ENCODE assay signal across 1 cellular context in genomic region chr1:174682419-174683008, GRCh38.
TF ChIP-seq lines count a peak whose summit lies in the region.

No MANE protein-coding gene starts in this region.

TF ChIP-seq in HepG2, 621 proteins besides CTCF, POLR2A, EP300 and RAD21 (continued from another document and continues in another):
- peak; percentile 67 for TF ChIP-seq PAXIP1 (CRISPR knock-in tag; conservative IDR thresholded peaks at IDR 0.05)
- 0 out of 2 replicates have a peak, but pooled peaks have one; percentile 48 for TF ChIP-seq FOXP1 (IDR thresholded peaks at IDR 0.05)
- peak; percentile 70 for TF ChIP-seq FOXP1 (CRISPR knock-in tag; IDR thresholded peaks at IDR 0.05)
- peak; percentile 54; the same call in 1 of the 2 replicates for TF ChIP-seq ZNF362 (CRISPR knock-in tag; IDR thresholded peaks at IDR 0.05; ENCODE audit: borderline replicate concordance)
- 0 out of 2 replicates have a peak, but pooled peaks have one; percentile 9 for TF ChIP-seq ARID3A (IDR thresholded peaks at IDR 0.05; ENCODE audit: low read depth, low read length)
- TF ChIP-seq SOX6 (IDR thresholded peaks at IDR 0.05) = no peak
- peak; percentile 40; the same call in 1 of the 2 replicates for TF ChIP-seq SOX6 (CRISPR knock-in tag; IDR thresholded peaks at IDR 0.05)
- no peak for TF ChIP-seq ERF (CRISPR knock-in tag; IDR thresholded peaks at IDR 0.05)
- peak; percentile 81 for TF ChIP-seq MIXL1 (CRISPR knock-in tag; IDR thresholded peaks at IDR 0.05)
- TF ChIP-seq TFAP4 (IDR thresholded peaks at IDR 0.05; ENCODE audit: borderline replicate concordance, low read depth) = no peak
- TF ChIP-seq TEAD3 (CRISPR knock-in tag; optimal IDR thresholded peaks at IDR 0.05; ENCODE audit: borderline replicate concordance) = peak; percentile 19
- TF ChIP-seq HMG20A (CRISPR knock-in tag; IDR thresholded peaks at IDR 0.05; ENCODE audit: borderline replicate concordance) = peak; percentile 52; the same call in 1 of the 2 replicates
- 0 out of 2 replicates have a peak, but pooled peaks have one; percentile 25 for TF ChIP-seq ZSCAN9 (CRISPR knock-in tag; IDR thresholded peaks at IDR 0.05; ENCODE audit: borderline replicate concordance)
- TF ChIP-seq RARA (CRISPR knock-in tag; IDR thresholded peaks at IDR 0.05) = peak; percentile 63
- TF ChIP-seq ZBTB20 (CRISPR knock-in tag; IDR thresholded peaks at IDR 0.05; ENCODE audit: borderline replicate concordance, low read depth) = peak; percentile 34; the same call in 1 of the 2 replicates
- 0 out of 2 replicates have a peak, but pooled peaks have one; percentile 57 for TF ChIP-seq ZKSCAN8 (CRISPR knock-in tag; IDR thresholded peaks at IDR 0.05; ENCODE audit: borderline replicate concordance)
- 0 out of 2 replicates have a peak, but pooled peaks have one; percentile 23 for TF ChIP-seq FOXA1 (IDR thresholded peaks at IDR 0.05)
- TF ChIP-seq FOXA1 (CRISPR knock-in tag; IDR thresholded peaks at IDR 0.05) = 0 out of 2 replicates have a peak, but pooled peaks have one; percentile 10
- TF ChIP-seq FOXA3 (CRISPR knock-in tag; IDR thresholded peaks at IDR 0.05) = peak; percentile 56
- no peak for TF ChIP-seq ZBTB21 (CRISPR knock-in tag; IDR thresholded peaks at IDR 0.05)
- no peak for TF ChIP-seq TAF15 (IDR thresholded peaks at IDR 0.05; ENCODE audit: low read depth, low read length, poor library complexity, severe bottlenecking)
- no peak for TF ChIP-seq PLSCR1 (CRISPR knock-in tag; IDR thresholded peaks at IDR 0.05; ENCODE audit: borderline replicate concordance)
- TF ChIP-seq BCL6 (CRISPR knock-in tag; IDR thresholded peaks at IDR 0.05) = peak; percentile 92
- TF ChIP-seq TCF7 (IDR thresholded peaks at IDR 0.05; ENCODE audit: low read depth) = peak; percentile 68
- peak; percentile 78; the same call in 1 of the 2 replicates for TF ChIP-seq HOMEZ (CRISPR knock-in tag; IDR thresholded peaks at IDR 0.05; ENCODE audit: low read depth)
- TF ChIP-seq AHDC1 (CRISPR knock-in tag; IDR thresholded peaks at IDR 0.05; ENCODE audit: borderline replicate concordance) = peak; percentile 83; the same call in 1 of the 2 replicates
- TF ChIP-seq POGZ (CRISPR knock-in tag; IDR thresholded peaks at IDR 0.05) = 0 out of 2 replicates have a peak, but pooled peaks have one; percentile 39
- TF ChIP-seq ZGPAT (CRISPR knock-in tag; IDR thresholded peaks at IDR 0.05) = peak; percentile 43; the same call in 1 of the 2 replicates
- no peak; the same call in 1 of the 2 replicates for TF ChIP-seq CHD4 (IDR thresholded peaks at IDR 0.05; ENCODE audit: borderline replicate concordance, low read length)
- peak; percentile 69; the same call in 1 of the 2 replicates for TF ChIP-seq SOX5 (CRISPR knock-in tag; IDR thresholded peaks at IDR 0.05; ENCODE audit: borderline replicate concordance)
- TF ChIP-seq CREM (IDR thresholded peaks at IDR 0.05) = peak; percentile 46
- TF ChIP-seq CREM (CRISPR knock-in tag; IDR thresholded peaks at IDR 0.05) = no peak
- TF ChIP-seq BRCA1 (CRISPR knock-in tag; IDR thresholded peaks at IDR 0.05) = no peak
- peak; percentile 69; the same call in 1 of the 2 replicates for TF ChIP-seq NFIC (IDR thresholded peaks at IDR 0.05; ENCODE audit: low read length)
- no peak; the same call in 1 of the 2 replicates for TF ChIP-seq MED1 (CRISPR knock-in tag; IDR thresholded peaks at IDR 0.05)
- TF ChIP-seq FOXP4 (CRISPR knock-in tag; IDR thresholded peaks at IDR 0.05) = peak; percentile 51; the same call in 1 of the 2 replicates
